In genomic region chr2:20757405-20758090, GRCh38 we compare ENCODE assay signal across 1 cellular context.
TF ChIP-seq lines count a peak whose summit lies in the region.

No MANE protein-coding gene starts in this region.

TF ChIP-seq in HepG2, 621 proteins besides CTCF, POLR2A, EP300 and RAD21 (continued from another document and continues in another):
- TF ChIP-seq ZNF687 (CRISPR knock-in tag; IDR thresholded peaks at IDR 0.05) (no peak), HMGXB4 (CRISPR knock-in tag; IDR thresholded peaks at IDR 0.05; ENCODE audit: borderline replicate concordance in 1 of 2, low read depth in 1 of 2) (no peak), RFX1 (IDR thresholded peaks at IDR 0.05) (no peak), SP2 (CRISPR knock-in tag; IDR thresholded peaks at IDR 0.05) (no peak), GZF1 (CRISPR knock-in tag; IDR thresholded peaks at IDR 0.05) (no peak), ZNF652 (CRISPR knock-in tag; IDR thresholded peaks at IDR 0.05; ENCODE audit: borderline replicate concordance, low read depth) (no peak), TBL1XR1 (IDR thresholded peaks at IDR 0.05; ENCODE audit: borderline replicate concordance, low read length, partially characterized antibody) (no peak), MNT (IDR thresholded peaks at IDR 0.05) (no peak), ZNF556 (CRISPR knock-in tag; IDR thresholded peaks at IDR 0.05; ENCODE audit: borderline replicate concordance) (no peak), ZNF343 (CRISPR knock-in tag; IDR thresholded peaks at IDR 0.05) (no peak), ETV5 (CRISPR knock-in tag; IDR thresholded peaks at IDR 0.05; ENCODE audit: borderline replicate concordance) (no peak), ZNF598 (CRISPR knock-in tag; IDR thresholded peaks at IDR 0.05; ENCODE audit: borderline replicate concordance) (no peak), GATAD2A (CRISPR knock-in tag; IDR thresholded peaks at IDR 0.05) (0 out of 2 replicates have a peak, but pooled peaks have one; percentile 26), MAFF (IDR thresholded peaks at IDR 0.05; ENCODE audit: low read depth, low read length) (0 out of 2 replicates have a peak, but pooled peaks have one; percentile 14), MYNN (CRISPR knock-in tag; IDR thresholded peaks at IDR 0.05; ENCODE audit: low read depth) (no peak), MAZ (IDR thresholded peaks at IDR 0.05; ENCODE audit: borderline replicate concordance, low read depth, low read length) (no peak), MAZ (CRISPR knock-in tag; IDR thresholded peaks at IDR 0.05; ENCODE audit: low read depth) (no peak), NFATC3 (CRISPR knock-in tag; IDR thresholded peaks at IDR 0.05) (no peak), SETDB1 (CRISPR knock-in tag; IDR thresholded peaks at IDR 0.05; ENCODE audit: borderline replicate concordance) (no peak), TP53 (CRISPR knock-in tag; conservative IDR thresholded peaks at IDR 0.05) (no peak), ATF2 (CRISPR knock-in tag; IDR thresholded peaks at IDR 0.05) (peak; percentile 83), ZBTB21 (CRISPR knock-in tag; IDR thresholded peaks at IDR 0.05) (no peak), GFI1 (CRISPR knock-in tag; IDR thresholded peaks at IDR 0.05; ENCODE audit: borderline replicate concordance) (no peak), ZNF557 (CRISPR knock-in tag; IDR thresholded peaks at IDR 0.05) (no peak), FOXO4 (CRISPR knock-in tag; conservative IDR thresholded peaks at IDR 0.05) (no peak), KDM6A (CRISPR knock-in tag; IDR thresholded peaks at IDR 0.05; ENCODE audit: low read depth) (no peak), SIN3B (IDR thresholded peaks at IDR 0.05; ENCODE audit: low read length) (no peak), MATR3 (CRISPR knock-in tag; IDR thresholded peaks at IDR 0.05) (no peak), ZNF609 (CRISPR knock-in tag; IDR thresholded peaks at IDR 0.05; ENCODE audit: borderline replicate concordance) (no peak), ZNF740 (CRISPR knock-in tag; IDR thresholded peaks at IDR 0.05) (no peak), GRHL1 (CRISPR knock-in tag; conservative IDR thresholded peaks at IDR 0.05) (no peak), ZNF75D (CRISPR knock-in tag; IDR thresholded peaks at IDR 0.05; ENCODE audit: borderline replicate concordance) (no peak), AGO2 (optimal IDR thresholded peaks at IDR 0.05; ENCODE audit: low read depth, low read length) (no peak), IKZF4 (CRISPR knock-in tag; IDR thresholded peaks at IDR 0.05; ENCODE audit: borderline replicate concordance, low read depth, not compliant biosample characterization) (no peak), ZNF24 (IDR thresholded peaks at IDR 0.05) (no peak), MAFK (conservative IDR thresholded peaks at IDR 0.05 in 1 of 2, IDR thresholded peaks at IDR 0.05 in 1 of 2; ENCODE audit: low read length in 2 of 2) (peak; percentile 29 to 30; a peak in 3 of 4 replicates), HNF4A (CRISPR knock-in tag; IDR thresholded peaks at IDR 0.05) (peak; percentile 61; the same call in 1 of the 2 replicates), ZBTB2 (CRISPR knock-in tag; IDR thresholded peaks at IDR 0.05; ENCODE audit: low read depth) (0 out of 2 replicates have a peak, but pooled peaks have one; percentile 33), DNMT1 (CRISPR knock-in tag; IDR thresholded peaks at IDR 0.05) (no peak), SAP130 (CRISPR knock-in tag; IDR thresholded peaks at IDR 0.05; ENCODE audit: low read depth) (peak; percentile 20; the same call in 1 of the 2 replicates), TRIM24 (CRISPR knock-in tag; IDR thresholded peaks at IDR 0.05) (no peak), POGZ (CRISPR knock-in tag; IDR thresholded peaks at IDR 0.05) (0 out of 2 replicates have a peak, but pooled peaks have one; percentile 25), FOXA3 (CRISPR knock-in tag; IDR thresholded peaks at IDR 0.05) (no peak), CBFB (CRISPR knock-in tag; IDR thresholded peaks at IDR 0.05) (no peak), CREM (IDR thresholded peaks at IDR 0.05) (no peak), CREM (CRISPR knock-in tag; IDR thresholded peaks at IDR 0.05) (no peak), AHR (CRISPR knock-in tag; IDR thresholded peaks at IDR 0.05) (no peak), POLR2G (IDR thresholded peaks at IDR 0.05; ENCODE audit: low read depth, low read length) (no peak), NKX3-1 (CRISPR knock-in tag; IDR thresholded peaks at IDR 0.05) (no peak), NR1H2 (CRISPR knock-in tag; IDR thresholded peaks at IDR 0.05; ENCODE audit: borderline replicate concordance, low read depth) (no peak), FOSL1 (CRISPR knock-in tag; IDR thresholded peaks at IDR 0.05; ENCODE audit: borderline replicate concordance) (no peak)
